9 cellular contexts compared by ENCODE assay signal in the genomic region with DNA sequence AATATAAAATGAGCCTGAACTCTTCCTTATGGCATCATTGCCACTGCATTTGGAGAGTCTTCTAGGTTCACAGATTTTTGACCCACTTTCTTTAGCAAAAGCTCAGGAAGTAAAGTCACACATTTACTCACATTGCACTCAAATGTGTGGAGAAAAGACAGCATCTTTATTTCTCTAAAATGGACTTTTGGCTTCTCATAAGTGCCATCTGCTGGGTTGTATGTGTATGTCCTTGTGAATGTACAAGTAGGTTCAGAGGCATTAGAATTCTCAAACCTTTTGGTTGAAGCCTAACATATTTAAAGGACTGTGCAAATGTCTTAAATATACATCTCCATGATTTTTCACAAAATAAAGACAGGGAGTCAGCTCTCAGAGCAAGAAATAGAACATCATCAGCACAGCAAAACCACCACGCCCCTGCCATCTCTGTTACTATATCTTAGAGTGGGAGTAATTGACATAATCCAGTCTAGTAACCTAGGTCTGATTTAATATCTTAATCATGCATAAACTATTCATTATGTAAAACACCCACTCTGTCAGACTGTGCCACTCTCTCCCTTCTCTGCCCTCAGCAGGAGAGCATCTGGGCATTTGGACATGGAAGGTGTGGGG. TPM values are rescaled to one million over a fixed set of nuclear protein-coding genes. Genes with fewer than 3 reads are reported as not detected.
DNase-seq lines count a peak whose midpoint lies in the region; ATAC-seq and TF ChIP-seq lines count a peak whose summit lies in the region.
"Had no signal": no experiment of that assay in that cellular context is flagged by ENCODE, and none has a peak within 500 bp of the region (broad histone marks: within the 10 kb centered on the region; RNA-seq: fewer than 3 reads in every experiment).

No MANE protein-coding gene starts in this region.

- WGBS in body of pancreas, 2 donors, result 0 to 82% methylated on average over 1 of the region's 1 CpG
- no CpG with 5 or more reads among the region's 1 CpG for WGBS in mesenchymal stem cell
- WGBS in upper lobe of left lung, 2 donors, result 0 to 87% methylated on average over 1 of the region's 1 CpG

- intact Hi-C loops in body of pancreas (cut with DNase I), result no loop called here

- no peak overlapping the region for H3K18ac ChIP-seq in mesenchymal stem cell (ENCODE audit: low read depth in 1 of 2, low read length in 2 of 2)

- ATAC-seq in body of pancreas (no peak), HG03045 (IDR thresholded peaks at IDR 0.05; ENCODE audit: unreplicated experiment) (no peak), GM18870 (IDR thresholded peaks at IDR 0.05; ENCODE audit: unreplicated experiment) (no peak), upper lobe of left lung (ENCODE audit: low FRiP score in 2 of 2) (no peak), GM21360 (IDR thresholded peaks at IDR 0.05; ENCODE audit: unreplicated experiment) (no peak)

- H3K27ac ChIP-seq in body of pancreas, result no peak overlapping the region
- no peak overlapping the region for H3K27ac ChIP-seq in mesenchymal stem cell (ENCODE audit: low read length, poor library complexity, severe bottlenecking)
- H3K27ac ChIP-seq in upper lobe of left lung, result no peak overlapping the region

- no peak overlapping the region for H2AFZ ChIP-seq in mesenchymal stem cell (ENCODE audit: low read depth, low read length)

- no peak overlapping the region for H3K4me3 ChIP-seq in body of pancreas
- no peak overlapping the region for H3K4me3 ChIP-seq in mesenchymal stem cell (ENCODE audit: insufficient read depth in 1 of 2, low read depth in 1 of 2, low read length in 2 of 2)
- no peak overlapping the region for H3K4me3 ChIP-seq in upper lobe of left lung

- no peaks in the 10 kb centered on the region for H3K79me1 ChIP-seq in mesenchymal stem cell (replicated peaks; ENCODE audit: low read length, poor library complexity, severe bottlenecking)

- peak; percentile 44 for DNase-seq in Ammon's horn (ENCODE audit: low spot score)
- peak; percentile 8 to 37 for DNase-seq in Kasumi-1 (lab: John Stamatoyannopoulos, UW)
- no peak for DNase-seq in body of pancreas
- DNase-seq in mesenchymal stem cell, result peak; percentile 67
- no peak for DNase-seq in upper lobe of left lung
- DNase-seq: activated CD8-positive, alpha-beta memory T cell treated with anti-CD3 and anti-CD28 coated beads for 24 hours had no signal

- H3K4ac ChIP-seq in mesenchymal stem cell (ENCODE audit: low read depth in 1 of 2, low read length in 2 of 2), result no peak overlapping the region

- no peak overlapping the region for H3K9ac ChIP-seq in mesenchymal stem cell (ENCODE audit: low read length)

- H3K36me3 ChIP-seq in body of pancreas (replicated peaks in 1 of 2; ENCODE audit: insufficient read depth in 1 of 2, low read depth in 2 of 2) (no peaks in the 10 kb centered on the region), mesenchymal stem cell (ENCODE audit: control insufficient read depth in 1 of 2, insufficient read depth in 2 of 2, low read depth in 1 of 2, low read length in 2 of 2) (no peaks in the 10 kb centered on the region), upper lobe of left lung (no peaks in the 10 kb centered on the region)

- H3K27me3 ChIP-seq in body of pancreas (no peaks in the 10 kb centered on the region), mesenchymal stem cell (ENCODE audit: control insufficient read depth in 1 of 2, insufficient read depth in 1 of 2, low read length in 2 of 2) (no peaks in the 10 kb centered on the region), upper lobe of left lung (no peaks in the 10 kb centered on the region)

- no peak overlapping the region for H3K23ac ChIP-seq in mesenchymal stem cell (ENCODE audit: low read length in 2 of 2)

- H4K8ac ChIP-seq in mesenchymal stem cell (ENCODE audit: low read length), result no peak overlapping the region

- TF ChIP-seq CTCF in body of pancreas (IDR thresholded peaks at IDR 0.05) (peak in 6 of 7 experiments; percentile 12 to 41 (median 28)), upper lobe of left lung (IDR thresholded peaks at IDR 0.05) (no peak)

- H2BK15ac ChIP-seq in mesenchymal stem cell (ENCODE audit: low read depth, poor library complexity, severe bottlenecking), result no peak overlapping the region

- no peak overlapping the region for H2AK5ac ChIP-seq in mesenchymal stem cell (ENCODE audit: low read length, severe bottlenecking)

- H2BK120ac ChIP-seq in mesenchymal stem cell (ENCODE audit: low read depth, low read length), result no peak overlapping the region

- H2BK12ac ChIP-seq in mesenchymal stem cell (ENCODE audit: low read length in 2 of 2), result no peak overlapping the region

- H3K4me2 ChIP-seq in mesenchymal stem cell (ENCODE audit: low read length, poor library complexity, severe bottlenecking), result no peak overlapping the region

- no peak overlapping the region for H2BK5ac ChIP-seq in mesenchymal stem cell (ENCODE audit: low read depth, low read length, poor library complexity, severe bottlenecking)

- no peak overlapping the region for H3K14ac ChIP-seq in mesenchymal stem cell (ENCODE audit: low read length in 2 of 2)

- no peak for TF ChIP-seq EP300 in upper lobe of left lung (IDR thresholded peaks at IDR 0.05)

- no peaks in the 10 kb centered on the region for H3K4me1 ChIP-seq in body of pancreas
- peaks cover 6% of the 10 kb centered on the region for H3K4me1 ChIP-seq in mesenchymal stem cell (ENCODE audit: control insufficient read depth, insufficient read depth, low read depth, low read length)
- no peaks in the 10 kb centered on the region for H3K4me1 ChIP-seq in upper lobe of left lung

- H3K9me3 ChIP-seq in body of pancreas, result no peaks in the 10 kb centered on the region
- H3K9me3 ChIP-seq in mesenchymal stem cell (ENCODE audit: control insufficient read depth, low read length), result no peaks in the 10 kb centered on the region
- H3K9me3 ChIP-seq in upper lobe of left lung, result no peaks in the 10 kb centered on the region

- no peak for TF ChIP-seq POLR2A in body of pancreas (IDR thresholded peaks at IDR 0.05)
- TF ChIP-seq POLR2A in upper lobe of left lung (IDR thresholded peaks at IDR 0.05), result no peak

- no peak overlapping the region for H4K91ac ChIP-seq in mesenchymal stem cell (ENCODE audit: low read length)

RNA-seq across cellular contexts. Expression of gene SPTLC3, which starts 42.2 kb away (rescaled TPM):
- total RNA-seq in body of pancreas (10 to 100 TPM in 1 of 2 donors, 1 to 10 TPM in 1; 5.3 to 18.4 TPM), upper lobe of left lung (10 to 100 TPM in 5 of 6 donors, 1 to 10 TPM in 1; 9.0 to 21.7 (median 15.8) TPM)
- polyA plus RNA-seq in mesenchymal stem cell (2013, experiment 1 of 2), result 2.1 TPM
- polyA plus RNA-seq in mesenchymal stem cell (2013, experiment 2 of 2), result 1.7 TPM

Comparison
In these comparisons a context has a peak if more than half of its experiments do, and no peak if none do; other contexts are left out.
1. DNase-seq: peak in Ammon's horn (single experiment), Kasumi-1 (2 of 2) and mesenchymal stem cell (single experiment); none in body of pancreas (0 of 4) and upper lobe of left lung (0 of 2).
2. CTCF ChIP-seq: peak in body of pancreas (6 of 7); none in upper lobe of left lung (0 of 6).